Comparison of ENCODE assay signal across 8 cellular contexts in the genomic region with DNA sequence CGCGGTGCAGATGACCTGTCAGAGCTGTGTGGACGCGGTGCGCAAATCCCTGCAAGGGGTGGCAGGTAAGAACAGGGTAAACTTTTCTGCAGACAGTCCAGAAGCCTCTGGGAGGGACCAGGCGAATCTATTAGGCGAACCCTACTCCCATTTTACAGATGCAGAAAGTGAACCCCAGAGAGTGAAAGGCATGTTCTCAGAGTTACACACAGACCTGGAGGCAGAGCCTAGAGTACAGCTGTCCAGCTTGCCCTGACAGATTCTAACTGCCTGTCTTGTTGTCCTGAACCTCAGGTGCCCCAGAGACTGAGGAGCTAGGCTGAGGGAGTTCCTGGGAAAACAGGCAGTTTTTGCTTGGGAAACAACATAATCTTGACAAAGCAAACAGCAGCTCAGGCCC. TPM values are rescaled to one million over a fixed set of nuclear protein-coding genes. Genes with fewer than 3 reads are reported as not detected.
A peak's percentile ranks its signal among the peaks of the same experiment; 100 is the strongest.
DNase-seq lines count a peak whose midpoint lies in the region; ATAC-seq and TF ChIP-seq lines count a peak whose summit lies in the region.

No MANE protein-coding gene starts in this region.

- intact Hi-C loops in left ventricle myocardium inferior (cut with micrococcal nuclease) (no loop called here), Right ventricle myocardium superior (cut with DNase I) (loop anchor here (2.0 kb wide), 1 partner anchor 23 kb away; the partner anchor contains the start of gene RBM14), breast epithelium (cut with DNase I; ENCODE audit: low total_unique reads) (no loop called here)

- DNase-seq in left ventricle myocardium inferior, result no peak
- no peak for DNase-seq in Right ventricle myocardium superior
- DNase-seq in breast epithelium (ENCODE audit: low spot score in 2 of 2), result no peak
- DNase-seq in DMS53 (lab: John Stamatoyannopoulos, UW), result no peak
- DNase-seq in SK-N-DZ (ENCODE audit: low spot score), result no peak
- no peak for DNase-seq in COLO668 (lab: John Stamatoyannopoulos, UW; ENCODE audit: unreplicated experiment)
- DNase-seq in AG08396 (ENCODE audit: low spot score), result no peak

- TF ChIP-seq CTCF in left ventricle myocardium inferior (IDR thresholded peaks at IDR 0.05; ENCODE audit: borderline replicate concordance) (no peak), breast epithelium (IDR thresholded peaks at IDR 0.05) (no peak)

- H3K27ac ChIP-seq in left ventricle myocardium inferior (replicated peaks), result peak overlapping the region; percentile 83
- peak overlapping the region; percentile 88 to 94 for H3K27ac ChIP-seq in breast epithelium

- H3K9me3 ChIP-seq in left ventricle myocardium inferior (replicated peaks) (no peaks in the 10 kb centered on the region), breast epithelium (no peaks in the 10 kb centered on the region), mononuclear cell (ENCODE audit: low read depth, low read length) (no peaks in the 10 kb centered on the region)

- no peaks in the 10 kb centered on the region for H3K27me3 ChIP-seq in left ventricle myocardium inferior (ENCODE audit: low read depth)
- no peaks in the 10 kb centered on the region for H3K27me3 ChIP-seq in breast epithelium
- H3K27me3 ChIP-seq in mononuclear cell (ENCODE audit: insufficient read depth, low read length), result no peaks in the 10 kb centered on the region

- H3K36me3 ChIP-seq in left ventricle myocardium inferior (no peaks in the 10 kb centered on the region), breast epithelium (no peaks in the 10 kb centered on the region)

- TF ChIP-seq POLR2A in breast epithelium (IDR thresholded peaks at IDR 0.05), result no peak

- no peak for ATAC-seq in Right ventricle myocardium superior (ENCODE audit: poor library complexity)

- H3K4me3 ChIP-seq in left ventricle myocardium inferior, result peak overlapping the region; percentile 72
- H3K4me3 ChIP-seq in breast epithelium, result peak overlapping the region; percentile 69 to 77 (median 72)
- H3K4me3 ChIP-seq in mononuclear cell (ENCODE audit: low read length), result peak overlapping the region; percentile 57

- H3K4me1 ChIP-seq in left ventricle myocardium inferior (peaks cover 39% of the 10 kb centered on the region), breast epithelium (peaks cover 0 to 4% of the 10 kb centered on the region in 2 donors), mononuclear cell (ENCODE audit: insufficient read depth, low read length) (peaks cover 23% of the 10 kb centered on the region)

RNA-seq across cellular contexts. Expression of gene CCS, which starts 0.7 kb away (rescaled TPM):
- total RNA-seq in left ventricle myocardium inferior, result 25.3 TPM
- total RNA-seq in Right ventricle myocardium superior, result 25.8 TPM
- total RNA-seq in breast epithelium, result 10 to 100 TPM; 27.5 to 44.2 (median 33.1) TPM
- 10.7 TPM for total RNA-seq in mononuclear cell
- polyA plus RNA-seq in SK-N-DZ (2014; cell fraction: cytosol; rRNA removed), result 17.6 and 24.3 TPM in 2 replicates
- polyA plus RNA-seq in SK-N-DZ (2014; cell fraction: nucleus; rRNA removed), result 55.0 and 63.9 TPM in 2 replicates

RNA-seq across cellular contexts. Expression of gene CCDC87, which starts 0.8 kb away (rescaled TPM):
- total RNA-seq in left ventricle myocardium inferior (0.41 TPM), Right ventricle myocardium superior (0.24 TPM), breast epithelium (under 1 TPM in 1 of 3 donors, not detected in 2; 0.15 TPM), mononuclear cell (0.21 TPM)
- polyA plus RNA-seq in SK-N-DZ (2014; cell fraction: cytosol; rRNA removed), result 0.10 and 0.50 TPM in 2 replicates
- polyA plus RNA-seq in SK-N-DZ (2014; cell fraction: nucleus; rRNA removed), result 0.24 TPM in 1 of 2 replicates, not detected in the other

RNA-seq across cellular contexts. Expression of gene RBM14, which starts 22.8 kb away (rescaled TPM):
- 37.9 TPM for total RNA-seq in left ventricle myocardium inferior
- total RNA-seq in Right ventricle myocardium superior, result 28.7 TPM
- 10 to 100 TPM; 42.6 to 55.0 (median 54.6) TPM for total RNA-seq in breast epithelium
- total RNA-seq in mononuclear cell, result 76.4 TPM
- 66.3 and 79.2 TPM in 2 replicates for polyA plus RNA-seq in SK-N-DZ (2014; cell fraction: cytosol; rRNA removed)
- 76.0 and 111 TPM in 2 replicates for polyA plus RNA-seq in SK-N-DZ (2014; cell fraction: nucleus; rRNA removed)

RNA-seq across cellular contexts. Expression of gene CTSF, which starts 25.2 kb away (rescaled TPM):
- total RNA-seq in left ventricle myocardium inferior, result 48.6 TPM
- 59.3 TPM for total RNA-seq in Right ventricle myocardium superior
- total RNA-seq in breast epithelium, result 100 to 1,000 TPM in 2 of 3 donors, 10 to 100 TPM in 1; 98.6 to 149 (median 116) TPM
- 14.5 TPM for total RNA-seq in mononuclear cell
- 48.7 and 62.9 TPM in 2 replicates for polyA plus RNA-seq in SK-N-DZ (2014; cell fraction: cytosol; rRNA removed)
- 326 and 352 TPM in 2 replicates for polyA plus RNA-seq in SK-N-DZ (2014; cell fraction: nucleus; rRNA removed)

RNA-seq across cellular contexts. Expression of gene RBM4, which starts 44.9 kb away (rescaled TPM):
- 57.1 TPM for total RNA-seq in left ventricle myocardium inferior
- total RNA-seq in Right ventricle myocardium superior, result 73.4 TPM
- total RNA-seq in breast epithelium, result 10 to 100 TPM; 73.9 to 98.3 (median 81.0) TPM
- 112 TPM for total RNA-seq in mononuclear cell
- polyA plus RNA-seq in SK-N-DZ (2014; cell fraction: cytosol; rRNA removed), result 251 and 299 TPM in 2 replicates
- polyA plus RNA-seq in SK-N-DZ (2014; cell fraction: nucleus; rRNA removed), result 126 and 151 TPM in 2 replicates
